ENCODE assay signal across 18 cellular contexts in genomic region chr5:109874108-109874507, GRCh38.
DNase-seq lines count a peak whose midpoint lies in the region; ATAC-seq and TF ChIP-seq lines count a peak whose summit lies in the region.
"Had no signal": no experiment of that assay in that cellular context is flagged by ENCODE, and none has a peak within 500 bp of the region (broad histone marks: within the 10 kb centered on the region; RNA-seq: fewer than 3 reads in every experiment).

No MANE protein-coding gene starts in this region.

- peaks cover 43% of the 10 kb centered on the region for H3K4me1 Mint-ChIP-seq in activated T-cell treated with anti-CD3 and anti-CD28 coated beads, Interleukin-2, amount 50 U/mL, for 24 hours (ENCODE audit: low read depth)
- H3K4me1 Mint-ChIP-seq in CD4-positive, alpha-beta T cell (ENCODE audit: low read depth), result peaks cover 33% of the 10 kb centered on the region
- H3K4me1 Mint-ChIP-seq in activated naive CD8-positive, alpha-beta T cell (ENCODE audit: low read depth), result peaks cover 55% of the 10 kb centered on the region
- H3K4me1 Mint-ChIP-seq in naive thymus-derived CD4-positive, alpha-beta T cell, result peaks cover 18 to 62% (median 45%) of the 10 kb centered on the region in 7 donors

- no peaks in the 10 kb centered on the region for H3K9me3 ChIP-seq in CD4-positive, alpha-beta T cell (ENCODE audit: control insufficient read depth, low read length)
- H3K9me3 ChIP-seq in naive thymus-derived CD4-positive, alpha-beta T cell (ENCODE audit: control insufficient read depth in 2 of 3, low read length in 3 of 3), result no peaks in the 10 kb centered on the region
- no peaks in the 10 kb centered on the region for H3K9me3 ChIP-seq in ovary
- H3K9me3 ChIP-seq: BE2C, Caco-2 had no signal

- CTCF ChIA-PET in CD4-positive, alpha-beta T cell (lab: Charles Lee), result no interaction called here
- CTCF ChIA-PET in naive thymus-derived CD4-positive, alpha-beta T cell (lab: Charles Lee), result interaction anchor here (0.7 kb wide), 1 partner anchor 92 kb away, joined by 5 read pairs; no protein-coding TSS in a partner anchor

- no peak overlapping the region for H3K4me3 ChIP-seq in naive thymus-derived CD4-positive, alpha-beta T cell (ENCODE audit: low read length)
- H3K4me3 ChIP-seq in ovary, result no peak overlapping the region
- H3K4me3 ChIP-seq: GM12878, GM23248 had no signal

- H3K27ac ChIP-seq in CD4-positive, alpha-beta T cell (ENCODE audit: low read depth, low read length), result no peak overlapping the region
- H3K27ac ChIP-seq in naive thymus-derived CD4-positive, alpha-beta T cell (ENCODE audit: low read depth, low read length), result no peak overlapping the region
- no peak overlapping the region for H3K27ac ChIP-seq in ovary
- H3K27ac ChIP-seq: C4-2B, GM23248 had no signal

- H3K4me3 Mint-ChIP-seq in activated T-cell treated with anti-CD3 and anti-CD28 coated beads, Interleukin-2, amount 50 U/mL, for 24 hours, result no peak overlapping the region
- H3K4me3 Mint-ChIP-seq in CD4-positive, alpha-beta T cell, result no peak overlapping the region
- H3K4me3 Mint-ChIP-seq in activated naive CD8-positive, alpha-beta T cell, result peak overlapping the region; percentile 20
- peak overlapping the region in 2 of 10 donors; percentile 1 to 18 for H3K4me3 Mint-ChIP-seq in naive thymus-derived CD4-positive, alpha-beta T cell

- H3K4me1 ChIP-seq in naive thymus-derived CD4-positive, alpha-beta T cell (ENCODE audit: control insufficient read depth in 2 of 2, insufficient read depth in 2 of 2, low read length in 2 of 2), result peaks cover 0 to 19% of the 10 kb centered on the region in 2 donors
- H3K4me1 ChIP-seq in ovary (ENCODE audit: insufficient read depth), result no peaks in the 10 kb centered on the region
- H3K4me1 ChIP-seq: BE2C, Caco-2 had no signal

- H3K36me3 ChIP-seq in naive thymus-derived CD4-positive, alpha-beta T cell (ENCODE audit: control insufficient read depth in 2 of 3, insufficient read depth in 3 of 3, low read length in 3 of 3), result no peaks in the 10 kb centered on the region
- no peaks in the 10 kb centered on the region for H3K36me3 ChIP-seq in ovary
- H3K36me3 ChIP-seq: BE2C had no signal

- POLR2A ChIA-PET in CD4-positive, alpha-beta T cell (lab: Charles Lee), result interaction anchor here (0.6 kb wide), 1 partner anchor 183 kb away, joined by 3 read pairs; no protein-coding TSS in a partner anchor
- POLR2A ChIA-PET in naive thymus-derived CD4-positive, alpha-beta T cell (lab: Charles Lee), result no interaction called here

- no peak for TF ChIP-seq POLR2A in ovary (IDR thresholded peaks at IDR 0.05)

- H3K27ac Mint-ChIP-seq in activated T-cell treated with anti-CD3 and anti-CD28 coated beads, Interleukin-2, amount 50 U/mL, for 24 hours, result peak overlapping the region; percentile 56
- H3K27ac Mint-ChIP-seq in CD4-positive, alpha-beta T cell, result peak overlapping the region; percentile 13
- H3K27ac Mint-ChIP-seq in activated naive CD8-positive, alpha-beta T cell, result peak overlapping the region; percentile 9
- H3K27ac Mint-ChIP-seq in naive thymus-derived CD4-positive, alpha-beta T cell, result peak overlapping the region in 8 of 9 donors; percentile 14 to 72 (median 31)

- TF ChIP-seq CTCF in CD4-positive, alpha-beta T cell (IDR thresholded peaks at IDR 0.05), result no peak
- no peak for TF ChIP-seq CTCF in ovary (IDR thresholded peaks at IDR 0.05)

- TF ChIP-seq EP300 in ovary (IDR thresholded peaks at IDR 0.05), result no peak

- H3K27me3 Mint-ChIP-seq in activated T-cell treated with anti-CD3 and anti-CD28 coated beads, Interleukin-2, amount 50 U/mL, for 24 hours, result no peaks in the 10 kb centered on the region
- no peaks in the 10 kb centered on the region for H3K27me3 Mint-ChIP-seq in CD4-positive, alpha-beta T cell
- H3K27me3 Mint-ChIP-seq in activated naive CD8-positive, alpha-beta T cell, result no peaks in the 10 kb centered on the region
- no peaks in the 10 kb centered on the region for H3K27me3 Mint-ChIP-seq in naive thymus-derived CD4-positive, alpha-beta T cell
- H3K27me3 Mint-ChIP-seq: CD8-positive, alpha-beta memory T cell had no signal

- peaks cover 11% of the 10 kb centered on the region for H3K36me3 Mint-ChIP-seq in activated T-cell treated with anti-CD3 and anti-CD28 coated beads, Interleukin-2, amount 50 U/mL, for 24 hours (ENCODE audit: low read depth)
- H3K36me3 Mint-ChIP-seq in CD4-positive, alpha-beta T cell (ENCODE audit: low read depth), result peaks cover 4% of the 10 kb centered on the region
- H3K36me3 Mint-ChIP-seq in activated naive CD8-positive, alpha-beta T cell, result peaks cover 12% of the 10 kb centered on the region
- peaks cover 6 to 15% (median 12%) of the 10 kb centered on the region in 5 donors for H3K36me3 Mint-ChIP-seq in naive thymus-derived CD4-positive, alpha-beta T cell

- WGBS in ovary, 3 donors, result 92 to 96% (median 94%) methylated on average over 2 of the region's 2 CpGs

- H3K27me3 ChIP-seq in CD4-positive, alpha-beta T cell (ENCODE audit: control insufficient read depth, insufficient read depth, low read length), result no peaks in the 10 kb centered on the region
- no peaks in the 10 kb centered on the region for H3K27me3 ChIP-seq in naive thymus-derived CD4-positive, alpha-beta T cell (ENCODE audit: control insufficient read depth in 2 of 2, insufficient read depth in 2 of 2, low read length in 2 of 2)
- H3K27me3 ChIP-seq in ovary, result no peaks in the 10 kb centered on the region
- H3K27me3 ChIP-seq: BE2C had no signal

- no peaks in the 10 kb centered on the region for H3K9me3 Mint-ChIP-seq in activated T-cell treated with anti-CD3 and anti-CD28 coated beads, Interleukin-2, amount 50 U/mL, for 24 hours
- H3K9me3 Mint-ChIP-seq in CD4-positive, alpha-beta T cell, result no peaks in the 10 kb centered on the region
- no peaks in the 10 kb centered on the region for H3K9me3 Mint-ChIP-seq in activated naive CD8-positive, alpha-beta T cell (ENCODE audit: low read depth)
- H3K9me3 Mint-ChIP-seq in naive thymus-derived CD4-positive, alpha-beta T cell, result peaks cover 0 to 7% (median 0%) of the 10 kb centered on the region in 11 donors
- H3K9me3 Mint-ChIP-seq: CD8-positive, alpha-beta memory T cell had no signal

- no peak for DNase-seq in activated T-cell treated with anti-CD3 and anti-CD28 coated beads, Interleukin-2, amount 50 U/mL, for 24 hours
- DNase-seq in activated T-cell treated with anti-CD3 and anti-CD28 coated beads, Interleukin-2, amount 50 U/mL, for 48 hours, result no peak
- DNase-seq in CD4-positive, alpha-beta T cell, result no peak
- no peak for DNase-seq in naive thymus-derived CD4-positive, alpha-beta T cell
- no peak for DNase-seq in activated CD4-positive, alpha-beta T cell treated with anti-CD3 and anti-CD28 coated beads for 1 hour
- no peak for DNase-seq in ovary
- DNase-seq: ACHN; BE2C; Caco-2; CD8-positive, alpha-beta memory T cell; DMS79; GM23248 had no signal

- no peak for ATAC-seq in CD4-positive, alpha-beta T cell (ENCODE audit: poor library complexity)
- ATAC-seq in naive thymus-derived CD4-positive, alpha-beta T cell, result no peak
- ATAC-seq in GM21529 (IDR thresholded peaks at IDR 0.05; ENCODE audit: unreplicated experiment), result no peak
- ATAC-seq: GM12878, HCT116, HepG2 had no signal

- intact Hi-C loops in CD4-positive, alpha-beta T cell (cut with DNase I, micrococcal nuclease), result no loop called here
- intact Hi-C loops in naive thymus-derived CD4-positive, alpha-beta T cell (cut with micrococcal nuclease), result loop anchor here in 1 of 2 donors (5.0 kb wide), 1 partner anchor 182 kb away; no protein-coding TSS in a partner anchor
- intact Hi-C loops in ovary (cut with DNase I), result no loop called here
